8 cellular contexts compared by ENCODE assay signal in genomic region chr15:50906954-50907865, GRCh38. TPM values are rescaled to one million over a fixed set of nuclear protein-coding genes. Genes with fewer than 3 reads are reported as not detected.
A peak's percentile ranks its signal among the peaks of the same experiment; 100 is the strongest.
DNase-seq lines count a peak whose midpoint lies in the region; ATAC-seq and TF ChIP-seq lines count a peak whose summit lies in the region.

No MANE protein-coding gene starts in this region.

- peak; percentile 41 to 84 (median 58) for DNase-seq in CD4-positive, alpha-beta T cell
- DNase-seq in activated CD4-positive, alpha-beta T cell treated with anti-CD3 and anti-CD28 coated beads, Interleukin-2, amount 50 U/mL, for 1 hour = peak; percentile 64
- DNase-seq in dorsolateral prefrontal cortex (peak in 1 of 10 donors; percentile 9), natural killer cell (peak; percentile 67), SIG-M5 (lab: John Stamatoyannopoulos, UW) (no peak)
- peak; percentile 80 to 93 for DNase-seq in stimulated activated naive CD8-positive, alpha-beta T cell treated with anti-CD3 and anti-CD28 coated beads, Interleukin-15, amount 100 ng/mL, for 72 hours

- no peaks in the 10 kb centered on the region for H3K27me3 ChIP-seq in CD4-positive, alpha-beta T cell (ENCODE audit: control insufficient read depth, insufficient read depth, low read length)
- H3K27me3 ChIP-seq in HUES64 (ENCODE audit: insufficient read depth, low read length) (no peaks in the 10 kb centered on the region), dorsolateral prefrontal cortex (no peaks in the 10 kb centered on the region)

- ATAC-seq in CD4-positive, alpha-beta T cell (ENCODE audit: poor library complexity) = peak; percentile 74
- peak; percentile 48 for ATAC-seq in GM21367 (IDR thresholded peaks at IDR 0.05; ENCODE audit: unreplicated experiment)
- ATAC-seq in natural killer cell = peak; percentile 69 to 82 (median 73)
- peak; percentile 85 for ATAC-seq in stimulated activated naive CD8-positive, alpha-beta T cell treated with anti-CD3 and anti-CD28 coated beads, Interleukin-15, amount 100 ng/mL, for 72 hours

- H3K4me3 ChIP-seq in HUES64 (ENCODE audit: low read length) (peak overlapping the region; percentile 89), dorsolateral prefrontal cortex (peak overlapping the region; percentile 52 to 100 (median 96))

- H3K36me3 ChIP-seq in HUES64 (ENCODE audit: insufficient read depth, low read length) = peaks cover 4% of the 10 kb centered on the region

- intact Hi-C loops in CD4-positive, alpha-beta T cell (cut with DNase I, micrococcal nuclease) = loop anchor here (1.0 to 10.0 kb wide), 6 partner anchors 21 to 1282 kb away; partner anchors contain the start of genes SPPL2A (in 2 of the 2), DTWD1 (in 1 of the 2), FAM227B (in 1 of the 2) and GABPB1 (in 1 of the 2)
- intact Hi-C loops in dorsolateral prefrontal cortex (cut with DNase I) = loop anchor here (5.0 to 10.0 kb wide), 4 partner anchors 142 to 552 kb away; partner anchors contain the start of genes GABPB1 (in 1 of the 2), SPPL2A (in 1 of the 2) and TRPM7 (in 1 of the 2)
- intact Hi-C loops in natural killer cell (cut with micrococcal nuclease) = loop anchor here (1.0 to 10.0 kb wide), 9 partner anchors 21 to 1752 kb away; partner anchors contain the start of genes COPS2 and TRPM7

- H3K4me1 ChIP-seq in HUES64 (ENCODE audit: insufficient read depth, low read length) = peaks cover 9% of the 10 kb centered on the region

- peaks cover 40% of the 10 kb centered on the region for H3K36me3 Mint-ChIP-seq in CD4-positive, alpha-beta T cell (ENCODE audit: low read depth)
- no peaks in the 10 kb centered on the region for H3K36me3 Mint-ChIP-seq in natural killer cell

- peaks cover 23% of the 10 kb centered on the region for H3K4me1 Mint-ChIP-seq in CD4-positive, alpha-beta T cell (ENCODE audit: low read depth)
- peaks cover 21 to 23% of the 10 kb centered on the region in 2 donors for H3K4me1 Mint-ChIP-seq in natural killer cell
- peaks cover 22% of the 10 kb centered on the region for H3K4me1 Mint-ChIP-seq in stimulated activated naive CD8-positive, alpha-beta T cell treated with anti-CD3 and anti-CD28 coated beads, Interleukin-15, amount 100 ng/mL, for 72 hours

- no peaks in the 10 kb centered on the region for H3K9me3 ChIP-seq in CD4-positive, alpha-beta T cell (ENCODE audit: control insufficient read depth, low read length)
- no peaks in the 10 kb centered on the region for H3K9me3 ChIP-seq in HUES64 (ENCODE audit: insufficient read depth, low read depth, low read length)

- peak overlapping the region; percentile 100 for H3K27ac ChIP-seq in CD4-positive, alpha-beta T cell (ENCODE audit: low read depth, low read length)
- H3K27ac ChIP-seq in HUES64 (ENCODE audit: low read depth, low read length) = peak overlapping the region; percentile 74; the same call in 1 of the 2 replicates
- H3K27ac ChIP-seq in dorsolateral prefrontal cortex = peak overlapping the region; percentile 3 to 98 (median 93)

- no peak for TF ChIP-seq CTCF in CD4-positive, alpha-beta T cell (IDR thresholded peaks at IDR 0.05)
- TF ChIP-seq CTCF in dorsolateral prefrontal cortex (IDR thresholded peaks at IDR 0.05 in 54 of 56, conservative IDR thresholded peaks at IDR 0.05 in 2 of 56; ENCODE audit: low read depth in 1 of 56, partially characterized antibody in 56 of 56) (no peak), natural killer cell (IDR thresholded peaks at IDR 0.05) (no peak)

- H3K27ac Mint-ChIP-seq in CD4-positive, alpha-beta T cell = peak overlapping the region; percentile 98
- peak overlapping the region; percentile 97 to 100 for H3K27ac Mint-ChIP-seq in natural killer cell
- H3K27ac Mint-ChIP-seq in stimulated activated naive CD8-positive, alpha-beta T cell treated with anti-CD3 and anti-CD28 coated beads, Interleukin-15, amount 100 ng/mL, for 72 hours = peak overlapping the region; percentile 100

- CTCF ChIA-PET in CD4-positive, alpha-beta T cell (lab: Charles Lee) = interaction anchor here (1.1 to 2.1 kb wide), 4 partner anchors 21 to 155 kb away, joined by 3 to 13 read pairs (median 5); no protein-coding TSS in a partner anchor

- H3K27me3 Mint-ChIP-seq in CD4-positive, alpha-beta T cell = no peaks in the 10 kb centered on the region
- no peaks in the 10 kb centered on the region for H3K27me3 Mint-ChIP-seq in natural killer cell (ENCODE audit: low read depth in 2 of 2)
- no peaks in the 10 kb centered on the region for H3K27me3 Mint-ChIP-seq in stimulated activated naive CD8-positive, alpha-beta T cell treated with anti-CD3 and anti-CD28 coated beads, Interleukin-15, amount 100 ng/mL, for 72 hours

- POLR2A ChIA-PET in CD4-positive, alpha-beta T cell (lab: Charles Lee) = interaction anchor here (0.7 to 1.6 kb wide), 12 partner anchors 21 to 1286 kb away, joined by 3 to 15 read pairs (median 4); partner anchors contain the start of genes DTWD1, FAM227B, GABPB1 and TRPM7

- peak overlapping the region; percentile 92 for H3K9ac ChIP-seq in HUES64 (ENCODE audit: low read depth, low read length)

- H3K9me3 Mint-ChIP-seq in CD4-positive, alpha-beta T cell = no peaks in the 10 kb centered on the region
- no peaks in the 10 kb centered on the region for H3K9me3 Mint-ChIP-seq in natural killer cell
- H3K9me3 Mint-ChIP-seq in stimulated activated naive CD8-positive, alpha-beta T cell treated with anti-CD3 and anti-CD28 coated beads, Interleukin-15, amount 100 ng/mL, for 72 hours = no peaks in the 10 kb centered on the region

- WGBS in HUES64 = 59% methylated on average over 21 of the region's 23 CpGs

- peak overlapping the region; percentile 94 for H3K4me3 Mint-ChIP-seq in CD4-positive, alpha-beta T cell
- peak overlapping the region; percentile 95 for H3K4me3 Mint-ChIP-seq in natural killer cell
- H3K4me3 Mint-ChIP-seq in stimulated activated naive CD8-positive, alpha-beta T cell treated with anti-CD3 and anti-CD28 coated beads, Interleukin-15, amount 100 ng/mL, for 72 hours = peak overlapping the region; percentile 90 to 95

RNA-seq across cellular contexts. Expression of gene AP4E1, which starts 1.3 kb away (rescaled TPM):
- 1 to 10 TPM; 6.3 to 6.6 TPM for total RNA-seq in CD4-positive, alpha-beta T cell
- polyA plus RNA-seq in HUES64 (2013, experiment 1 of 2) = 6.0 TPM
- polyA plus RNA-seq in HUES64 (2013, experiment 2 of 2) = 6.3 TPM
- total RNA-seq in dorsolateral prefrontal cortex (10 to 100 TPM in 97 of 120 experiments, 1 to 10 TPM in 23; 7.4 to 15.4 (median 11.5) TPM), natural killer cell (10 to 100 TPM; 13.1 to 14.5 (median 14.1) TPM)
